Comparison of ENCODE assay signal across 11 cellular contexts in the genomic region with DNA sequence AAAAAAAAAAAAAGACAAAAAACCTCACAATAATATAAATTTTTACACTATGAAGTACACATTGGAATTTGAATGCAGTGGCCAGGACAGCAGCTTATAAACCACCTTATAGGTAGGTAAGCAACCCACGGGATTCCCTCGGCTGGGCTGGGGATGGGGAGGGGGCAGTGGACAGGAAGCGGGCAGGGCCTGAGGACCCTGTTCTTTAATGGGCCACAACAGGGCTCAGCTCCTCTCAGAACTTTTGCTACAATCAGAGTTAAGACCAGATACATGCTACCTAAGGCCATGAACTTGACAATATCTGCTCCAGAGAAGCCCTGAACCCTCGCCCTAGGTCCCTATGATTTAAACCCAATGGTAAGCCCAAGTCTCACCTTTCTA. TPM values are rescaled to one million over a fixed set of nuclear protein-coding genes. Genes with fewer than 3 reads are reported as not detected.
DNase-seq lines count a peak whose midpoint lies in the region; ATAC-seq and TF ChIP-seq lines count a peak whose summit lies in the region.
"Had no signal": no experiment of that assay in that cellular context is flagged by ENCODE, and none has a peak within 500 bp of the region (broad histone marks: within the 10 kb centered on the region; RNA-seq: fewer than 3 reads in every experiment).

No MANE protein-coding gene starts in this region.

- H3K27ac Mint-ChIP-seq in CD8-positive, alpha-beta memory T cell, result peak overlapping the region; percentile 43 to 89 (median 77)
- H3K27ac Mint-ChIP-seq in activated CD8-positive, alpha-beta T cell treated with anti-CD3 and anti-CD28 coated beads, Interleukin-2, amount 10 ng/mL, durations not matched to agents 7 days and 5 days, result peak overlapping the region; percentile 77
- peak overlapping the region; percentile 21 for H3K27ac Mint-ChIP-seq in mesothelial cell of epicardium

- H3K4me1 ChIP-seq in CD8-positive, alpha-beta memory T cell (ENCODE audit: insufficient read depth, low read length), result peaks cover 56% of the 10 kb centered on the region

- H3K4me3 ChIP-seq in AG04450 (ENCODE audit: low read depth, low read length), result no peak overlapping the region
- no peak overlapping the region for H3K4me3 ChIP-seq in CD8-positive, alpha-beta memory T cell (ENCODE audit: low read length)

- peaks cover 0 to 72% (median 3%) of the 10 kb centered on the region in 3 donors for H3K36me3 Mint-ChIP-seq in CD8-positive, alpha-beta memory T cell
- H3K36me3 Mint-ChIP-seq in activated CD8-positive, alpha-beta T cell treated with anti-CD3 and anti-CD28 coated beads, Interleukin-2, amount 10 ng/mL, durations not matched to agents 7 days and 5 days (ENCODE audit: low read depth), result peaks cover 61% of the 10 kb centered on the region
- H3K36me3 Mint-ChIP-seq in mesothelial cell of epicardium, result peaks cover 17% of the 10 kb centered on the region

- H3K9me3 Mint-ChIP-seq in CD8-positive, alpha-beta memory T cell, result no peaks in the 10 kb centered on the region
- H3K9me3 Mint-ChIP-seq in activated CD8-positive, alpha-beta T cell treated with anti-CD3 and anti-CD28 coated beads, Interleukin-2, amount 10 ng/mL, durations not matched to agents 7 days and 5 days (ENCODE audit: insufficient read depth), result no peaks in the 10 kb centered on the region
- no peaks in the 10 kb centered on the region for H3K9me3 Mint-ChIP-seq in mesothelial cell of epicardium

- peak overlapping the region; percentile 21 for H3K27ac ChIP-seq in AG04450 (ENCODE audit: low read depth, low read length)
- peak overlapping the region; percentile 45 for H3K27ac ChIP-seq in CD8-positive, alpha-beta memory T cell (ENCODE audit: low read depth, low read length)

- no peaks in the 10 kb centered on the region for H3K27me3 Mint-ChIP-seq in CD8-positive, alpha-beta memory T cell
- H3K27me3 Mint-ChIP-seq in activated CD8-positive, alpha-beta T cell treated with anti-CD3 and anti-CD28 coated beads, Interleukin-2, amount 10 ng/mL, durations not matched to agents 7 days and 5 days (ENCODE audit: low read depth), result no peaks in the 10 kb centered on the region
- H3K27me3 Mint-ChIP-seq in mesothelial cell of epicardium (ENCODE audit: low read depth), result no peaks in the 10 kb centered on the region

- CTCF ChIA-PET in AG04450 (lab: Charles Lee), result interaction anchor here (0.7 to 1.7 kb wide), 6 partner anchors 8 to 109 kb away, joined by 3 to 6 read pairs (median 4); no protein-coding TSS in a partner anchor
- CTCF ChIA-PET in CD8-positive, alpha-beta memory T cell (lab: Charles Lee), result interaction anchor here (1.3 to 20.8 kb wide), 5 partner anchors 8 to 114 kb away, joined by 3 to 373 read pairs (median 20); no protein-coding TSS in a partner anchor
- CTCF ChIA-PET in activated CD8-positive, alpha-beta T cell treated with anti-CD3 and anti-CD28 coated beads, Interleukin-2, amount 10 ng/mL, durations not matched to agents 7 days and 5 days (lab: Charles Lee), result interaction anchor here (0.8 to 19.4 kb wide), 12 partner anchors 8 to 214 kb away, joined by 3 to 666 read pairs (median 6); a partner anchor contains a TSS

- H3K4me1 Mint-ChIP-seq in CD8-positive, alpha-beta memory T cell, result peaks cover 48 to 58% (median 53%) of the 10 kb centered on the region in 3 donors
- peaks cover 62% of the 10 kb centered on the region for H3K4me1 Mint-ChIP-seq in activated CD8-positive, alpha-beta T cell treated with anti-CD3 and anti-CD28 coated beads, Interleukin-2, amount 10 ng/mL, durations not matched to agents 7 days and 5 days (ENCODE audit: low read depth)
- H3K4me1 Mint-ChIP-seq in mesothelial cell of epicardium, result peaks cover 31% of the 10 kb centered on the region

- peak overlapping the region in 4 of 7 donors; percentile 54 to 66 (median 60) for H3K4me3 Mint-ChIP-seq in CD8-positive, alpha-beta memory T cell
- no peak overlapping the region for H3K4me3 Mint-ChIP-seq in activated CD8-positive, alpha-beta T cell treated with anti-CD3 and anti-CD28 coated beads, Interleukin-2, amount 10 ng/mL, durations not matched to agents 7 days and 5 days
- no peak overlapping the region for H3K4me3 Mint-ChIP-seq in mesothelial cell of epicardium

- no peak for TF ChIP-seq CTCF in AG04450 (IDR thresholded peaks at IDR 0.05; ENCODE audit: low read depth, low read length)
- TF ChIP-seq CTCF in mesothelial cell of epicardium (IDR thresholded peaks at IDR 0.05; ENCODE audit: unreplicated experiment), result no peak

- POLR2A ChIA-PET in AG04450 (lab: Yijun Ruan, JAX), result interaction anchor here (0.6 to 2.1 kb wide), 3 partner anchors 29 to 223 kb away, joined by 3 to 8 read pairs (median 5); a partner anchor contains a TSS
- POLR2A ChIA-PET in CD8-positive, alpha-beta memory T cell (lab: Charles Lee), result interaction anchor here (0.7 to 1.0 kb wide), 3 partner anchors 35 to 383 kb away, joined by 3 to 10 read pairs (median 3); no protein-coding TSS in a partner anchor
- POLR2A ChIA-PET in activated CD8-positive, alpha-beta T cell treated with anti-CD3 and anti-CD28 coated beads, Interleukin-2, amount 10 ng/mL, durations not matched to agents 7 days and 5 days (lab: Charles Lee), result interaction anchor here (0.8 to 2.0 kb wide), 3 partner anchors 25 to 91 kb away, joined by 3 to 5 read pairs (median 4); a partner anchor contains a TSS

- no peaks in the 10 kb centered on the region for H3K27me3 ChIP-seq in AG04450 (ENCODE audit: control insufficient read depth, insufficient read depth, low read length)
- H3K27me3 ChIP-seq in CD8-positive, alpha-beta memory T cell (ENCODE audit: insufficient read depth, low read length, poor library complexity, severe bottlenecking), result no peaks in the 10 kb centered on the region

- H3K36me3 ChIP-seq in CD8-positive, alpha-beta memory T cell (ENCODE audit: insufficient read depth, low read length), result peaks cover 22% of the 10 kb centered on the region

- ATAC-seq in activated CD8-positive, alpha-beta T cell treated with anti-CD3 and anti-CD28 coated beads, Interleukin-2, amount 10 ng/mL, durations not matched to agents 7 days and 5 days, result no peak
- no peak for ATAC-seq in HG03571 (IDR thresholded peaks at IDR 0.05; ENCODE audit: unreplicated experiment)
- ATAC-seq in HG02571 (IDR thresholded peaks at IDR 0.05; ENCODE audit: unreplicated experiment), result no peak

- H3K9me3 ChIP-seq in AG04450 (ENCODE audit: control insufficient read depth, insufficient read depth, low read length), result no peaks in the 10 kb centered on the region
- H3K9me3 ChIP-seq in CD8-positive, alpha-beta memory T cell (ENCODE audit: low read length), result no peaks in the 10 kb centered on the region

- no peak for DNase-seq in AG04450 (ENCODE audit: low read depth, low spot score)
- no peak for DNase-seq in CD8-positive, alpha-beta memory T cell
- no peak for DNase-seq in activated CD8-positive, alpha-beta T cell treated with anti-CD3 and anti-CD28 coated beads, Interleukin-2, amount 10 ng/mL, durations not matched to agents 7 days and 5 days
- DNase-seq in mesothelial cell of epicardium (ENCODE audit: low spot score in 2 of 2, unreplicated experiment in 2 of 2), result no peak
- no peak for DNase-seq in NCI-H510A (lab: John Stamatoyannopoulos, UW)
- no peak for DNase-seq in UCSD-AML1 (lab: John Stamatoyannopoulos, UW; ENCODE audit: unreplicated experiment)
- DNase-seq: C1 segment of cervical spinal cord, EL, MV-4-11 had no signal

RNA-seq across cellular contexts. Expression of a gene that starts 25.1 kb away (rescaled TPM):
- 3.9 and 5.3 TPM in 2 replicates for polyA plus RNA-seq in AG04450 (2011; rRNA removed)
- polyA minus RNA-seq in AG04450 (2011; rRNA and poly(A)+ RNA removed), result 4.6 and 7.9 TPM in 2 replicates
- 100 to 1,000 TPM; 259 to 263 TPM for total RNA-seq in CD8-positive, alpha-beta memory T cell
- polyA plus RNA-seq in CD8-positive, alpha-beta memory T cell, result 90.3 TPM
- 100 to 1,000 TPM; 117 to 119 TPM for total RNA-seq in activated CD8-positive, alpha-beta T cell treated with anti-CD3 and anti-CD28 coated beads, Interleukin-2, amount 10 ng/mL, durations not matched to agents 7 days and 5 days
- 9.5 to 11.7 TPM (median 11.2 TPM) in 3 replicates for total RNA-seq in mesothelial cell of epicardium

RNA-seq across cellular contexts. Expression of a gene that starts 37.2 kb away (rescaled TPM):
- polyA plus RNA-seq in AG04450 (2011; rRNA removed), result 31.5 and 34.0 TPM in 2 replicates
- 45.2 and 49.3 TPM in 2 replicates for polyA minus RNA-seq in AG04450 (2011; rRNA and poly(A)+ RNA removed)
- total RNA-seq in CD8-positive, alpha-beta memory T cell, result 100 to 1,000 TPM; 124 to 132 TPM
- polyA plus RNA-seq in CD8-positive, alpha-beta memory T cell, result 108 TPM
- 10 to 100 TPM; 92.7 to 94.4 TPM for total RNA-seq in activated CD8-positive, alpha-beta T cell treated with anti-CD3 and anti-CD28 coated beads, Interleukin-2, amount 10 ng/mL, durations not matched to agents 7 days and 5 days
- total RNA-seq in mesothelial cell of epicardium, result 47.7 to 52.3 TPM (median 50.6 TPM) in 3 replicates

Comparison
In these comparisons a context has a peak if more than half of its experiments do, and no peak if none do; other contexts are left out.
1. H3K27ac Mint-ChIP-seq: peak in every context shown above with its lines; median percentile 77 in CD8-positive, alpha-beta memory T cell; 77 in activated CD8-positive, alpha-beta T cell treated with anti-CD3 and anti-CD28 coated beads, Interleukin-2, amount 10 ng/mL, durations not matched to agents 7 days and 5 days; 21 in mesothelial cell of epicardium.
2. H3K4me3 Mint-ChIP-seq: peak in CD8-positive, alpha-beta memory T cell (4 of 7); none in activated CD8-positive, alpha-beta T cell treated with anti-CD3 and anti-CD28 coated beads, Interleukin-2, amount 10 ng/mL, durations not matched to agents 7 days and 5 days (single experiment) and mesothelial cell of epicardium (single experiment).